In the genomic region with DNA sequence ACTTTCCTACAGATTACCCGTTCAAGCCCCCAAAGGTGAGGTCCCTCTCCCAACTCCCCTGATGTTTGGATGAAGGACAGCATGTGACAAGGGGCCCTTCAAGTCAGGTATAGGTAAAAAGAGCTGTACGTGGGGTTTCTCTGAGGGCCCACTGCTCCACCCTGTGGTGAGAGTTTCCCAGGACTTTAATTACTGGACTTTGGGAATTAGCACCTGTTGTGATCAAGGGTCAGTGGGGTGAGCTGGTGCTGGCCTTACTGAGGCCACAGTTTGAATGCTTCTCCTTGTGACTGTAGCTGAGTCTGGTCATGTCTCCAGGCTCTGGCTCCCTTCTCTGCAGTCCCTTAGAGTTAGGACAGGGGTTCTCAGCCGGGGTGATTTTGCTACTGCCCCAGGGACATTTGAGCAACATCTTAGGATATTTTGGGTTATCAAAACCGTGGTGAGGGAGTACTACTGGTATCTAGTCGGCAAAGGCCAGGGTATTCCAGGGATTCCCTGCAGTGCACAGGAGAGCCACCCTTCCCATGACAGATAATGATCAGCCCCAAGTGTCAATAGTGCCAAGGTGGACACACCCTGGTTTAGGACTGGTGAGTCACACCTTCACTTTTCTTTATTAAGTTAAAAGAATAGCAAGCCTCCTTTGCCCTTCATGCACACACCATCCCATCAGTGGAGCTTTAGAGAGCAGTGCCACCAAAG, we compare ENCODE assay signal across 15 cellular contexts. TPM values are rescaled to one million over a fixed set of nuclear protein-coding genes. Genes with fewer than 3 reads are reported as not detected.
DNase-seq lines count a peak whose midpoint lies in the region; ATAC-seq and TF ChIP-seq lines count a peak whose summit lies in the region.
"Had no signal": no experiment of that assay in that cellular context is flagged by ENCODE, and none has a peak within 500 bp of the region (broad histone marks: within the 10 kb centered on the region; RNA-seq: fewer than 3 reads in every experiment).

No MANE protein-coding gene starts in this region.

- H4K8ac ChIP-seq in trophoblast cell (ENCODE audit: low read depth, low read length) = no peak overlapping the region

- H3K9me2 ChIP-seq in HCT116 (ENCODE audit: insufficient read depth) (no peaks in the 10 kb centered on the region), OCI-LY7 (ENCODE audit: insufficient read depth, low read length) (no peaks in the 10 kb centered on the region)

- H3K4me2 ChIP-seq in HCT116 (ENCODE audit: low read length) (peak overlapping the region; percentile 37), OCI-LY7 (ENCODE audit: low read length) (no peak overlapping the region), trophoblast cell (ENCODE audit: low read length) (no peak overlapping the region)
- H3K4me2 ChIP-seq: KMS-11 had no signal

- H3K9me3 ChIP-seq in HCT116 (ENCODE audit: control insufficient read depth in 1 of 2, insufficient read depth in 1 of 2, low read depth in 1 of 2, low read length in 2 of 2) = no peaks in the 10 kb centered on the region
- H3K9me3 ChIP-seq in OCI-LY7 (ENCODE audit: low read length) = no peaks in the 10 kb centered on the region
- H3K9me3 ChIP-seq in trophoblast cell (ENCODE audit: insufficient read depth, low read depth, low read length) = peaks cover 2% of the 10 kb centered on the region
- H3K9me3 ChIP-seq in CD4-positive, alpha-beta T cell (ENCODE audit: control insufficient read depth, low read length) = no peaks in the 10 kb centered on the region
- H3K9me3 ChIP-seq in T-helper 17 cell (ENCODE audit: control insufficient read depth, low read length, poor library complexity, severe bottlenecking) = no peaks in the 10 kb centered on the region

- no peaks in the 10 kb centered on the region for H3K27me3 Mint-ChIP-seq in CD4-positive, alpha-beta T cell
- H3K27me3 Mint-ChIP-seq in natural killer cell (ENCODE audit: low read depth in 2 of 2) = no peaks in the 10 kb centered on the region
- no peaks in the 10 kb centered on the region for H3K27me3 Mint-ChIP-seq in T-helper 17 cell
- H3K27me3 Mint-ChIP-seq: activated T-helper 17 cell treated with anti-CD3 and anti-CD28 coated beads, Interleukin-2, amount 50 U/mL, for 72 hours; effector memory CD8-positive, alpha-beta T cell had no signal

- RAD21 ChIA-PET in HCT116 (lab: Charles Lee; ENCODE audit: low non-redundant PET in 1 of 2, low total read pairs in 2 of 2, uncharacterized antibody in 2 of 2, unreplicated experiment in 2 of 2) = no interaction called here

- H3K4me1 ChIP-seq in HCT116 (ENCODE audit: control insufficient read depth in 1 of 2, insufficient read depth in 2 of 2, low read length in 2 of 2) = peaks cover 6 to 14% of the 10 kb centered on the region in 2 experiments; a peak in 3 of 4 replicates
- no peaks in the 10 kb centered on the region for H3K4me1 ChIP-seq in OCI-LY7 (ENCODE audit: insufficient read depth, low read length, poor library complexity, severe bottlenecking)
- H3K4me1 ChIP-seq in trophoblast cell (ENCODE audit: control insufficient read depth in 1 of 2, insufficient read depth in 2 of 2, low read length in 2 of 2) = no peaks in the 10 kb centered on the region

- no peak overlapping the region for H2AFZ ChIP-seq in HCT116 (ENCODE audit: low read depth, low read length, poor library complexity, severe bottlenecking)
- H2AFZ ChIP-seq in OCI-LY7 (ENCODE audit: low read length) = no peak overlapping the region
- H2AFZ ChIP-seq in trophoblast cell (ENCODE audit: insufficient read depth, low read length, poor library complexity) = no peak overlapping the region

- H3K79me2 ChIP-seq in HCT116 (ENCODE audit: insufficient read depth, low read length) (no peaks in the 10 kb centered on the region), OCI-LY7 (ENCODE audit: insufficient read depth, low read depth, low read length) (no peaks in the 10 kb centered on the region), trophoblast cell (ENCODE audit: control insufficient read depth, insufficient read depth, low read length, poor library complexity) (no peaks in the 10 kb centered on the region)

- no peak overlapping the region for H3K4me3 ChIP-seq in HCT116 (replicated peaks in 1 of 2; ENCODE audit: low read depth in 1 of 2, low read length in 2 of 2)
- no peak overlapping the region for H3K4me3 ChIP-seq in OCI-LY7 (ENCODE audit: low read depth, low read length, poor library complexity, severe bottlenecking)
- H3K4me3 ChIP-seq in trophoblast cell (ENCODE audit: low read depth, low read length) = no peak overlapping the region

- H3K27ac ChIP-seq in HCT116 (ENCODE audit: low read depth, low read length) (no peak overlapping the region), OCI-LY7 (ENCODE audit: low read depth, low read length, poor library complexity, severe bottlenecking) (no peak overlapping the region), trophoblast cell (ENCODE audit: low read depth, low read length) (no peak overlapping the region)
- no peak overlapping the region for H3K27ac ChIP-seq in CD4-positive, alpha-beta T cell (ENCODE audit: low read depth, low read length)
- H3K27ac ChIP-seq: KMS-11 had no signal

- no peak overlapping the region for H3K4me3 Mint-ChIP-seq in CD4-positive, alpha-beta T cell
- H3K4me3 Mint-ChIP-seq in natural killer cell (no peak overlapping the region), T-helper 17 cell (no peak overlapping the region)
- H3K4me3 Mint-ChIP-seq: activated T-helper 17 cell treated with anti-CD3 and anti-CD28 coated beads, Interleukin-2, amount 50 U/mL, for 72 hours; effector memory CD8-positive, alpha-beta T cell; neural crest cell had no signal

- TF ChIP-seq CTCF in HCT116 (IDR thresholded peaks at IDR 0.05 in 2 of 3, conservative IDR thresholded peaks at IDR 0.05 in 1 of 3; ENCODE audit: borderline replicate concordance in 1 of 3, insufficient read depth in 1 of 3, low read depth in 2 of 3, low read length in 2 of 3) (peak; percentile 40 to 53 (median 45); a peak in 4 of 6 replicates), OCI-LY7 (conservative IDR thresholded peaks at IDR 0.05; ENCODE audit: low read length) (peak; percentile 37; the same call in 1 of the 2 replicates), natural killer cell (IDR thresholded peaks at IDR 0.05) (no peak)
- TF ChIP-seq CTCF in CD4-positive, alpha-beta T cell (IDR thresholded peaks at IDR 0.05) = no peak

- H3K9me3 Mint-ChIP-seq in CD4-positive, alpha-beta T cell = no peaks in the 10 kb centered on the region
- H3K9me3 Mint-ChIP-seq in natural killer cell = no peaks in the 10 kb centered on the region
- H3K9me3 Mint-ChIP-seq: activated T-helper 17 cell treated with anti-CD3 and anti-CD28 coated beads, Interleukin-2, amount 50 U/mL, for 72 hours; effector memory CD8-positive, alpha-beta T cell; neural crest cell had no signal

- H3K27me3 ChIP-seq in HCT116 (ENCODE audit: insufficient read depth, low read length) (no peaks in the 10 kb centered on the region), trophoblast cell (ENCODE audit: insufficient read depth, low read length) (no peaks in the 10 kb centered on the region)
- H3K27me3 ChIP-seq in CD4-positive, alpha-beta T cell (ENCODE audit: control insufficient read depth, insufficient read depth, low read length) = no peaks in the 10 kb centered on the region

- POLR2A ChIA-PET in HCT116 (lab: Charles Lee) (no interaction called here), OCI-LY7 (lab: Charles Lee) (interaction anchor here (1.0 kb wide), 2 partner anchors 8 to 15 kb away, joined by 3 to 5 read pairs; no protein-coding TSS in a partner anchor)
- POLR2A ChIA-PET in CD4-positive, alpha-beta T cell (lab: Charles Lee) = no interaction called here

- BruUV-seq in HCT116 (replicated peaks; lab: Mats Ljungman, UMichigan) (no TSS peak), OCI-LY7 (replicated peaks; lab: Mats Ljungman, UMichigan) (no TSS peak)

- H3K4ac ChIP-seq in trophoblast cell (ENCODE audit: low read depth, low read length) = no peak overlapping the region

- no peak overlapping the region for H3K18ac ChIP-seq in trophoblast cell (ENCODE audit: low read length)

- no peak overlapping the region for H3K23ac ChIP-seq in trophoblast cell (ENCODE audit: low read length)

- H3K9ac ChIP-seq in HCT116 (ENCODE audit: low read length) (no peak overlapping the region), trophoblast cell (ENCODE audit: low read length) (no peak overlapping the region)
- H3K9ac ChIP-seq: KMS-11 had no signal

- ATAC-seq in HCT116 = peak; percentile 82
- peak; percentile 86 for ATAC-seq in esophagus mucosa
- no peak for ATAC-seq in CD4-positive, alpha-beta T cell (ENCODE audit: poor library complexity)
- no peak for ATAC-seq in natural killer cell
- no peak for ATAC-seq in T-helper 17 cell
- ATAC-seq: activated T-helper 17 cell treated with anti-CD3 and anti-CD28 coated beads, Interleukin-2, amount 50 U/mL, for 72 hours; effector memory CD8-positive, alpha-beta T cell had no signal

- peaks cover 26% of the 10 kb centered on the region for H3K36me3 Mint-ChIP-seq in CD4-positive, alpha-beta T cell (ENCODE audit: low read depth)
- H3K36me3 Mint-ChIP-seq in natural killer cell (no peaks in the 10 kb centered on the region), T-helper 17 cell (ENCODE audit: low read depth) (peaks cover 5% of the 10 kb centered on the region)

- H2AK5ac ChIP-seq in trophoblast cell (ENCODE audit: low read length) = no peak overlapping the region

- H4K20me1 ChIP-seq in HCT116 (ENCODE audit: insufficient read depth) (no peaks in the 10 kb centered on the region), OCI-LY7 (ENCODE audit: insufficient read depth, low read length) (no peaks in the 10 kb centered on the region)

- no peak overlapping the region for H2BK5ac ChIP-seq in trophoblast cell (ENCODE audit: low read depth, low read length, poor library complexity)

- no peak overlapping the region for H2BK12ac ChIP-seq in trophoblast cell (ENCODE audit: low read length)

- DNase-seq in HCT116 (ENCODE audit: low read depth, low spot score) (no peak), OCI-LY7 (ENCODE audit: low spot score) (no peak), trophoblast cell (peak; percentile 11 to 56), natural killer cell (no peak), T-helper 17 cell (no peak)
- DNase-seq in CD4-positive, alpha-beta T cell = no peak
- DNase-seq: COR-L47; effector memory CD8-positive, alpha-beta T cell; glutamatergic neuron had no signal

- CTCF ChIA-PET in HCT116 (lab: Charles Lee) (interaction anchor here (1.0 to 1.6 kb wide), 3 partner anchors 8 to 361 kb away, joined by 3 to 5 read pairs (median 3); partner anchors contain the start of gene STK17A), OCI-LY7 (lab: Charles Lee; ENCODE audit: unreplicated experiment) (no interaction called here)
- CTCF ChIA-PET in CD4-positive, alpha-beta T cell (lab: Charles Lee) = interaction anchor here (0.7 kb wide), 1 partner anchor 39 kb away, joined by 3 read pairs; no protein-coding TSS in a partner anchor

- H3K79me1 ChIP-seq in trophoblast cell (ENCODE audit: low read length) = no peaks in the 10 kb centered on the region

- H3K14ac ChIP-seq in trophoblast cell (ENCODE audit: low read length) = no peak overlapping the region

- intact Hi-C loops in HCT116 (cut with micrococcal nuclease) (no loop called here), OCI-LY7 (cut with micrococcal nuclease; ENCODE audit: unreplicated experiment) (no loop called here), natural killer cell (cut with micrococcal nuclease) (no loop called here)
- intact Hi-C loops in CD4-positive, alpha-beta T cell (cut with DNase I, micrococcal nuclease) = no loop called here

- no peak overlapping the region for H2BK120ac ChIP-seq in trophoblast cell (ENCODE audit: insufficient read depth, low read length, poor library complexity)

- no peak overlapping the region for H4K91ac ChIP-seq in trophoblast cell (ENCODE audit: low read depth, low read length)

- H3K4me1 Mint-ChIP-seq in CD4-positive, alpha-beta T cell (ENCODE audit: low read depth) = no peaks in the 10 kb centered on the region
- no peaks in the 10 kb centered on the region for H3K4me1 Mint-ChIP-seq in natural killer cell
- peaks cover 3% of the 10 kb centered on the region for H3K4me1 Mint-ChIP-seq in T-helper 17 cell
- H3K4me1 Mint-ChIP-seq: activated T-helper 17 cell treated with anti-CD3 and anti-CD28 coated beads, Interleukin-2, amount 50 U/mL, for 72 hours; neural crest cell had no signal

- no peak overlapping the region for H4K12ac ChIP-seq in trophoblast cell (ENCODE audit: low read depth, low read length)

- H3K36me3 ChIP-seq in HCT116 (ENCODE audit: control insufficient read depth in 1 of 2, insufficient read depth in 2 of 2, low read length in 2 of 2) (no peaks in the 10 kb centered on the region), OCI-LY7 (ENCODE audit: insufficient read depth, low read length) (no peaks in the 10 kb centered on the region), trophoblast cell (ENCODE audit: control insufficient read depth in 1 of 2, insufficient read depth in 2 of 2, low read length in 2 of 2) (no peaks in the 10 kb centered on the region)

- TF ChIP-seq RAD21 in HCT116 (IDR thresholded peaks at IDR 0.05; ENCODE audit: low read depth) = peak; percentile 65

- H3K27ac Mint-ChIP-seq in CD4-positive, alpha-beta T cell = no peak overlapping the region
- H3K27ac Mint-ChIP-seq in natural killer cell = no peak overlapping the region
- H3K27ac Mint-ChIP-seq in T-helper 17 cell = no peak overlapping the region
- H3K27ac Mint-ChIP-seq: activated T-helper 17 cell treated with anti-CD3 and anti-CD28 coated beads, Interleukin-2, amount 50 U/mL, for 72 hours had no signal

- no peak for TF ChIP-seq POLR2A in HCT116 (IDR thresholded peaks at IDR 0.05; ENCODE audit: borderline replicate concordance, extremely low read depth, insufficient read depth, insufficient read length)

- no CpG with 5 or more reads among the region's 5 CpGs for WGBS in trophoblast cell (ENCODE audit: extremely low coverage, insufficient coverage, insufficient read length)

RNA-seq across cellular contexts. Expression of gene UBE2D4, which starts 16.9 kb away (rescaled TPM):
- total RNA-seq in HCT116 (2021; ENCODE audit: unreplicated experiment) (12.9 TPM), OCI-LY7 (2022) (3.8 and 5.5 TPM in 2 replicates), esophagus mucosa (9.2 TPM), natural killer cell (10 to 100 TPM in 1 of 3 donors, 1 to 10 TPM in 2; 5.3 to 10.6 (median 9.6) TPM), T-helper 17 cell (1 to 10 TPM; 6.4 to 6.9 TPM)
- polyA plus RNA-seq in HCT116 (2012) = 10.4 and 12.1 TPM in 2 replicates
- total RNA-seq in OCI-LY7 (2014; rRNA removed; shearing (Covaris generic)) = 2.8 and 13.9 TPM in 2 replicates
- polyA plus RNA-seq in trophoblast cell (2013) = 3.4 TPM in 2 replicates
- 1 to 10 TPM; 6.1 to 7.8 TPM for total RNA-seq in CD4-positive, alpha-beta T cell

RNA-seq across cellular contexts. Expression of gene URGCP, which starts 36.8 kb away (rescaled TPM):
- 28.0 TPM for total RNA-seq in HCT116 (2021; ENCODE audit: unreplicated experiment)
- 15.9 and 16.8 TPM in 2 replicates for polyA plus RNA-seq in HCT116 (2012)
- total RNA-seq in OCI-LY7 (2014; rRNA removed; shearing (Covaris generic)) = 2.3 and 4.7 TPM in 2 replicates
- 6.5 and 6.8 TPM in 2 replicates for total RNA-seq in OCI-LY7 (2022)
- 20.6 TPM for total RNA-seq in esophagus mucosa
- 8.8 and 11.0 TPM in 2 replicates for polyA plus RNA-seq in trophoblast cell (2013)
- 10 to 100 TPM; 21.8 to 22.5 TPM for total RNA-seq in CD4-positive, alpha-beta T cell
- 10 to 100 TPM; 11.5 to 24.4 (median 21.5) TPM for total RNA-seq in natural killer cell
- 10 to 100 TPM; 22.0 to 23.3 TPM for total RNA-seq in T-helper 17 cell

RNA-seq across cellular contexts. Expression of gene SPDYE1, which starts 54.5 kb away (rescaled TPM):
- total RNA-seq in HCT116 (2021; ENCODE audit: unreplicated experiment) = not detected
- 0.06 and 0.10 TPM in 2 replicates for polyA plus RNA-seq in HCT116 (2012)
- not detected in 2 replicates for total RNA-seq in OCI-LY7 (2014; rRNA removed; shearing (Covaris generic))
- total RNA-seq in OCI-LY7 (2022) = not detected in 2 replicates
- not detected for total RNA-seq in esophagus mucosa
- polyA plus RNA-seq in trophoblast cell (2013) = not detected in 2 replicates
- total RNA-seq in CD4-positive, alpha-beta T cell = not detected
- under 1 TPM in 2 of 3 donors, not detected in 1; 0.18 to 0.24 TPM for total RNA-seq in natural killer cell
- total RNA-seq in T-helper 17 cell = under 1 TPM in 1 of 2 donors, not detected in 1; 0.18 TPM
- total RNA-seq: activated T-helper 17 cell treated with anti-CD3 and anti-CD28 coated beads, Interleukin-2, amount 50 U/mL, for 72 hours; neural crest cell; T-helper 1 cell treated with Interleukin-12 subunit alpha and Interleukin-12 subunit beta and Interleukin-4 antibody, amounts not matched to agents 30 ng/mL and 1 ng/mL, for 36 hours had no signal
- polyA plus RNA-seq: thymus had no signal

Comparison
In these comparisons a context has a peak if more than half of its experiments do, and no peak if none do; other contexts are left out.
1. ATAC-seq: peak in HCT116 (single experiment) and esophagus mucosa (single experiment); none in CD4-positive, alpha-beta T cell (single experiment), natural killer cell (0 of 3) and T-helper 17 cell (single experiment).
2. DNase-seq: peak in trophoblast cell (2 of 2); none in HCT116 (single experiment), OCI-LY7 (single experiment), CD4-positive, alpha-beta T cell (0 of 10), natural killer cell (single experiment) and T-helper 17 cell (0 of 3).
3. CTCF ChIP-seq: peak in HCT116 (3 of 3) and OCI-LY7 (single experiment); none in CD4-positive, alpha-beta T cell (single experiment) and natural killer cell (single experiment).